In genomic region chr1:244813327-244813726, GRCh38 we compare ENCODE assay signal across 21 cellular contexts. TPM values are rescaled to one million over a fixed set of nuclear protein-coding genes. Genes with fewer than 3 reads are reported as not detected.
DNase-seq lines count a peak whose midpoint lies in the region; ATAC-seq, FAIRE-seq and TF ChIP-seq lines count a peak whose summit lies in the region.
"Had no signal": no experiment of that assay in that cellular context is flagged by ENCODE, and none has a peak within 500 bp of the region (broad histone marks: within the 10 kb centered on the region; RNA-seq: fewer than 3 reads in every experiment).

No MANE protein-coding gene starts in this region.

- intact Hi-C loops in K562 (cut with micrococcal nuclease), result no loop called here
- intact Hi-C loops in spleen (cut with DNase I; ENCODE audit: low total_unique reads), result no loop called here

- FAIRE-seq in K562 (lab: Jason Lieb, UNC) (no peak), D721Med (lab: Jason Lieb, UNC) (no peak)
- FAIRE-seq: HTR-8/SVneo had no signal

- TF ChIP-seq RAD21 in SK-N-SH (IDR thresholded peaks at IDR 0.05; ENCODE audit: low read length) (no peak), K562 (CRISPR knock-in tag; conservative IDR thresholded peaks at IDR 0.05 in 1 of 2, IDR thresholded peaks at IDR 0.05 in 1 of 2) (no peak)

- no peaks in the 10 kb centered on the region for H3K9me2 ChIP-seq in SK-N-SH

- CTCF ChIA-PET in SK-N-SH (lab: Yijun Ruan, JAX) (interaction anchor here (1.0 to 2.7 kb wide), 3 partner anchors 15 to 210 kb away, joined by 3 to 9 read pairs (median 7); no protein-coding TSS in a partner anchor), HEK293 (lab: Yijun Ruan, JAX) (interaction anchor here (0.6 to 2.6 kb wide), 5 partner anchors 16 to 229 kb away, joined by 3 to 7 read pairs (median 4); no protein-coding TSS in a partner anchor), K562 (lab: Yijun Ruan, JAX; ENCODE audit: low intra/inter-chr PET ratio) (no interaction called here)

- no peaks in the 10 kb centered on the region for H3K36me3 ChIP-seq in SK-N-SH (replicated peaks in 1 of 2; ENCODE audit: control insufficient read depth in 1 of 2, insufficient read depth in 2 of 2, low read length in 1 of 2)
- H3K36me3 ChIP-seq in HEK293 (ENCODE audit: control insufficient read depth in 2 of 2, insufficient read depth in 1 of 2, low read length in 2 of 2), result no peaks in the 10 kb centered on the region
- H3K36me3 ChIP-seq in K562 (ENCODE audit: control insufficient read depth, insufficient read depth, low read length), result no peaks in the 10 kb centered on the region
- H3K36me3 ChIP-seq in spleen, result no peaks in the 10 kb centered on the region
- H3K36me3 ChIP-seq: BE2C had no signal

- H3K27ac Mint-ChIP-seq in endothelial cell (ENCODE audit: unreplicated experiment), result no peak overlapping the region

- H3K4me1 ChIP-seq in SK-N-SH (ENCODE audit: control insufficient read depth in 1 of 2, insufficient read depth in 2 of 2, low read depth in 1 of 2, low read length in 1 of 2) (no peaks in the 10 kb centered on the region), HEK293 (ENCODE audit: control insufficient read depth, insufficient read depth, low read length) (no peaks in the 10 kb centered on the region), K562 (replicated peaks in 1 of 2; ENCODE audit: control insufficient read depth in 2 of 2, insufficient read depth in 2 of 2, low read length in 2 of 2) (peaks cover 0 to 4% of the 10 kb centered on the region in 2 experiments; a peak in 1 of 5 replicates), spleen (peaks cover 0 to 26% (median 11%) of the 10 kb centered on the region in 6 donors)
- H3K4me1 ChIP-seq: BE2C had no signal

- 87% methylated on average over 5 of the region's 6 CpGs for WGBS in SK-N-SH (ENCODE audit: low lambda C conversion rate)
- 24% methylated on average over 6 of the region's 6 CpGs for WGBS in K562 (ENCODE audit: insufficient coverage, low coverage, missing lambda C conversion rate)
- 84 to 93% (median 91%) methylated on average over 6 of the region's 6 CpGs for WGBS in spleen, 5 donors

- no peaks in the 10 kb centered on the region for H3K9me1 ChIP-seq in K562 (ENCODE audit: control insufficient read depth, insufficient read depth, low read length)

- H3K4me2 ChIP-seq in SK-N-SH (no peak overlapping the region), K562 (ENCODE audit: insufficient read depth, low read length) (no peak overlapping the region)
- H3K4me2 ChIP-seq: KMS-11 had no signal

- POLR2A ChIA-PET in SK-N-SH (lab: Yijun Ruan, JAX) (no interaction called here), HEK293 (lab: Yijun Ruan, JAX) (no interaction called here), K562 (lab: Yijun Ruan, JAX) (interaction anchor here (0.5 to 1.6 kb wide), 6 partner anchors 18 to 163 kb away, joined by 3 to 4 read pairs (median 3); no protein-coding TSS in a partner anchor)

- TF ChIP-seq EP300 in SK-N-SH (IDR thresholded peaks at IDR 0.05; ENCODE audit: borderline replicate concordance in 1 of 2, low read depth in 1 of 2, low read length in 1 of 2), result no peak
- no peak for TF ChIP-seq EP300 in K562 (IDR thresholded peaks at IDR 0.05; ENCODE audit: low read length)

- no peaks in the 10 kb centered on the region for H3K9me3 ChIP-seq in SK-N-SH
- no peaks in the 10 kb centered on the region for H3K9me3 ChIP-seq in HEK293 (ENCODE audit: control insufficient read depth, insufficient read depth, low read depth, low read length)
- H3K9me3 ChIP-seq in K562 (replicated peaks; ENCODE audit: control insufficient read depth, insufficient read depth, low read depth, low read length), result no peaks in the 10 kb centered on the region
- no peaks in the 10 kb centered on the region for H3K9me3 ChIP-seq in spleen
- H3K9me3 ChIP-seq: BE2C, Caco-2 had no signal

- in situ Hi-C loops in K562 (cut with MboI), result no loop called here

- H3K9ac ChIP-seq in SK-N-SH (no peak overlapping the region), K562 (ENCODE audit: insufficient read depth in 1 of 2, low read depth in 2 of 2, low read length in 2 of 2) (no peak overlapping the region)
- H3K9ac ChIP-seq: GM23248, KMS-11 had no signal

- peaks cover 5% of the 10 kb centered on the region for H3K4me1 Mint-ChIP-seq in endothelial cell (ENCODE audit: unreplicated experiment)

- H3K27ac ChIP-seq in SK-N-SH (ENCODE audit: low read depth in 2 of 2, low read length in 1 of 2) (no peak overlapping the region), HEK293 (ENCODE audit: extremely low read depth, low read depth, low read length) (no peak overlapping the region), K562 (ENCODE audit: extremely low read depth, low read depth, low read length) (no peak overlapping the region), spleen (no peak overlapping the region)
- H3K27ac ChIP-seq: 22Rv1, GM23248, KMS-11 had no signal

- no peak overlapping the region for H3K4me3 ChIP-seq in SK-N-SH (ENCODE audit: low read depth in 2 of 2, low read length in 1 of 2)
- H3K4me3 ChIP-seq in HEK293 (ENCODE audit: low read depth, low read length), result no peak overlapping the region
- no peak overlapping the region for H3K4me3 ChIP-seq in K562
- no peak overlapping the region for H3K4me3 ChIP-seq in spleen
- H3K4me3 ChIP-seq: GM23248 had no signal

- no peaks in the 10 kb centered on the region for H3K27me3 ChIP-seq in SK-N-SH (ENCODE audit: insufficient read depth)
- H3K27me3 ChIP-seq in K562 (ENCODE audit: control insufficient read depth in 2 of 2, insufficient read depth in 2 of 2, low read length in 2 of 2), result peaks cover 44 to 46% of the 10 kb centered on the region in 2 experiments
- peaks cover 0 to 59% (median 4%) of the 10 kb centered on the region in 7 donors for H3K27me3 ChIP-seq in spleen (replicated peaks in 1 of 7)
- H3K27me3 ChIP-seq: BE2C had no signal

- TF ChIP-seq POLR2A in K562 (conservative IDR thresholded peaks at IDR 0.05) (no peak), spleen (IDR thresholded peaks at IDR 0.05) (no peak)

- no TSS peak for BruUV-seq in K562 (replicated peaks; lab: Mats Ljungman, UMichigan)

- DNase-seq in SK-N-SH (no peak), K562 (ENCODE audit: extremely low read depth in 1 of 4, low spot score in 3 of 4) (no peak), spleen (peak; percentile 51), endothelial cell (ENCODE audit: low spot score) (no peak), D721Med (ENCODE audit: insufficient read length, low spot score) (no peak)
- DNase-seq: BE2C; C1 segment of cervical spinal cord; Caco-2; CD4-positive, CD25-positive, alpha-beta regulatory T cell; CD8-positive, alpha-beta memory T cell; DMS79 treated with DMSO at 0.1 percent for 48 hours; GF-D8; GM23248; H7 had no signal

- peaks cover 15% of the 10 kb centered on the region for H3K27me3 Mint-ChIP-seq in endothelial cell (ENCODE audit: unreplicated experiment)

- H4K20me1 ChIP-seq in SK-N-SH (ENCODE audit: insufficient read depth) (no peaks in the 10 kb centered on the region), K562 (replicated peaks; ENCODE audit: control insufficient read depth, insufficient read depth, low read length) (no peaks in the 10 kb centered on the region)

- TF ChIP-seq CTCF in SK-N-SH (IDR thresholded peaks at IDR 0.05) (no peak), HEK293 (tag by site-specific recombination; IDR thresholded peaks at IDR 0.05) (no peak), K562 (IDR thresholded peaks at IDR 0.05 in 2 of 3, conservative IDR thresholded peaks at IDR 0.05 in 1 of 3; ENCODE audit: insufficient read depth in 2 of 3, low read depth in 1 of 3, low read length in 3 of 3) (no peak), spleen (IDR thresholded peaks at IDR 0.05 in 8 of 11, conservative IDR thresholded peaks at IDR 0.05 in 3 of 11) (no peak), endothelial cell (IDR thresholded peaks at IDR 0.05; ENCODE audit: unreplicated experiment) (no peak), D721Med (IDR thresholded peaks at IDR 0.05; ENCODE audit: insufficient read depth, missing control alignments) (no peak)

- no peaks in the 10 kb centered on the region for H3K9me3 Mint-ChIP-seq in endothelial cell (ENCODE audit: unreplicated experiment)
- H3K9me3 Mint-ChIP-seq: CD8-positive, alpha-beta memory T cell; IgD-negative memory B cell had no signal

- no peak overlapping the region for H3K4me3 Mint-ChIP-seq in endothelial cell (ENCODE audit: unreplicated experiment)
- H3K4me3 Mint-ChIP-seq: CD4-positive, CD25-positive, alpha-beta regulatory T cell; CD8-positive, alpha-beta memory T cell had no signal

- H3K79me2 ChIP-seq in SK-N-SH (ENCODE audit: insufficient read depth) (no peaks in the 10 kb centered on the region), K562 (ENCODE audit: control insufficient read depth, insufficient read depth, low read length) (no peaks in the 10 kb centered on the region)

- H2AFZ ChIP-seq in SK-N-SH (ENCODE audit: low read depth), result no peak overlapping the region
- H2AFZ ChIP-seq in K562 (ENCODE audit: low read depth, low read length), result no peak overlapping the region
- H2AFZ ChIP-seq: GM23248 had no signal

- H3F3A ChIP-seq in SK-N-SH (replicated peaks; ENCODE audit: insufficient read depth), result no peaks in the 10 kb centered on the region

- no peaks in the 10 kb centered on the region for H3K36me3 Mint-ChIP-seq in endothelial cell (ENCODE audit: low read depth, unreplicated experiment)
- H3K36me3 Mint-ChIP-seq: IgD-negative memory B cell had no signal

- no peak; the same call in 1 of the 3 replicates for ATAC-seq in SK-N-SH treated with all-trans-retinoic acid at 6 μM for 48 hours
- peak; percentile 32; the same call in 2 of the 3 replicates for ATAC-seq in K562
- ATAC-seq in GM21367 (IDR thresholded peaks at IDR 0.05; ENCODE audit: unreplicated experiment), result no peak

RNA-seq across cellular contexts. Expression of gene COX20, which starts 22.1 kb away (rescaled TPM):
- polyA plus RNA-seq in SK-N-SH (2012; rRNA removed), result 24.8 and 29.0 TPM in 2 replicates
- 36.2 and 56.6 TPM in 2 replicates for polyA plus RNA-seq in SK-N-SH (2012; cell fraction: cytosol; rRNA removed)
- polyA plus RNA-seq in SK-N-SH (2012; cell fraction: nucleus; rRNA removed), result 14.9 and 27.5 TPM in 2 replicates
- 12.0 and 57.2 TPM in 2 replicates for total RNA-seq in K562 (2011; cell fraction: chromatin; rRNA removed; ENCODE audit: low replicate concordance)
- total RNA-seq in K562 (2011; cell fraction: nucleolus; rRNA removed), result 9.8 and 15.1 TPM in 2 replicates
- total RNA-seq in K562 (2011; cell fraction: nucleoplasm; rRNA removed), result 27.4 and 66.6 TPM in 2 replicates
- total RNA-seq in K562 (2014; rRNA removed), result 41.5 and 47.2 TPM in 2 replicates
- 72.8 and 92.9 TPM in 2 replicates for total RNA-seq in K562 (2014; rRNA removed; fragmentation: Illumina TruSeq; extraction: Trizol)
- total RNA-seq in K562 (2015; rRNA removed; fragmentation: Illumina TruSeq; extraction: Trizol), result 77.9 and 84.3 TPM in 2 replicates
- 51.6 and 60.0 TPM in 2 replicates for total RNA-seq in K562 (2021)
- polyA plus RNA-seq in K562 (2011; rRNA removed), result 30.6 and 55.6 TPM in 2 replicates
- polyA plus RNA-seq in K562 (2011; cell fraction: cytosol; rRNA removed), result 10.0 and 20.6 TPM in 2 replicates
- 19.3 and 20.9 TPM in 2 replicates for polyA plus RNA-seq in K562 (2011; cell fraction: nucleus; rRNA removed)
- polyA plus RNA-seq in K562 (2012), result 47.6 and 108 TPM in 2 replicates
- 99.5 and 106 TPM in 2 replicates for polyA plus RNA-seq in K562 (2014; fragmentation: Illumina TruSeq; extraction: Trizol)
- polyA plus RNA-seq in K562 (2014; fragmentation: Nextera tagmentation; extraction: Ambion mirVana), result 100 to 1,000 TPM; 145 to 171 TPM
- polyA plus RNA-seq in K562 (2014; rRNA removed), result 122 and 192 TPM in 2 replicates
- 27.2 and 34.7 TPM in 2 replicates for polyA minus RNA-seq in K562 (2011; rRNA and poly(A)+ RNA removed)
- polyA minus RNA-seq in K562 (2011; cell fraction: cytosol; rRNA and poly(A)+ RNA removed), result 6.5 and 6.7 TPM in 2 replicates
- 30.8 and 45.2 TPM in 2 replicates for polyA minus RNA-seq in K562 (2011; cell fraction: nucleus; rRNA and poly(A)+ RNA removed)
- total RNA-seq in spleen, result 10 to 100 TPM; 20.7 to 30.9 (median 23.2) TPM
- polyA plus RNA-seq in spleen, result 10 to 100 TPM; 38.4 to 45.4 (median 39.6) TPM
- 9.6 TPM for total RNA-seq in endothelial cell (ENCODE audit: unreplicated experiment)

RNA-seq across cellular contexts. Expression of gene HNRNPU, which starts 51.0 kb away (rescaled TPM):
- polyA plus RNA-seq in SK-N-SH (2012; rRNA removed) (130 and 164 TPM in 2 replicates), K562 (2011; rRNA removed) (268 and 377 TPM in 2 replicates), K562 (2014; fragmentation: Illumina TruSeq; extraction: Trizol) (629 and 777 TPM in 2 replicates), K562 (2014; fragmentation: Nextera tagmentation; extraction: Ambion mirVana) (100 to 1,000 TPM; 159 to 174 TPM), K562 (2014; rRNA removed) (519 and 621 TPM in 2 replicates), spleen (100 to 1,000 TPM; 121 to 156 (median 153) TPM)
- 172 and 202 TPM in 2 replicates for polyA plus RNA-seq in SK-N-SH (2012; cell fraction: cytosol; rRNA removed)
- 102 and 124 TPM in 2 replicates for polyA plus RNA-seq in SK-N-SH (2012; cell fraction: nucleus; rRNA removed)
- total RNA-seq in K562 (2011; cell fraction: chromatin; rRNA removed; ENCODE audit: low replicate concordance), result 223 and 1,039 TPM in 2 replicates
- 91.7 and 116 TPM in 2 replicates for total RNA-seq in K562 (2011; cell fraction: nucleolus; rRNA removed)
- 330 and 565 TPM in 2 replicates for total RNA-seq in K562 (2011; cell fraction: nucleoplasm; rRNA removed)
- total RNA-seq in K562 (2014; rRNA removed) (668 and 711 TPM in 2 replicates), K562 (2014; rRNA removed; fragmentation: Illumina TruSeq; extraction: Trizol) (445 and 505 TPM in 2 replicates), K562 (2015; rRNA removed; fragmentation: Illumina TruSeq; extraction: Trizol) (643 and 670 TPM in 2 replicates), K562 (2021) (482 and 577 TPM in 2 replicates), spleen (100 to 1,000 TPM; 279 to 457 (median 350) TPM), endothelial cell (ENCODE audit: unreplicated experiment) (381 TPM)
- 76.3 and 102 TPM in 2 replicates for polyA plus RNA-seq in K562 (2011; cell fraction: cytosol; rRNA removed)
- 225 and 265 TPM in 2 replicates for polyA plus RNA-seq in K562 (2011; cell fraction: nucleus; rRNA removed)
- 288 and 679 TPM in 2 replicates for polyA plus RNA-seq in K562 (2012)
- 545 and 750 TPM in 2 replicates for polyA minus RNA-seq in K562 (2011; rRNA and poly(A)+ RNA removed)
- 202 and 313 TPM in 2 replicates for polyA minus RNA-seq in K562 (2011; cell fraction: cytosol; rRNA and poly(A)+ RNA removed)
- 148 and 261 TPM in 2 replicates for polyA minus RNA-seq in K562 (2011; cell fraction: nucleus; rRNA and poly(A)+ RNA removed)
